11 cellular contexts compared by ENCODE assay signal in genomic region chr19:7918615-7919421, GRCh38. TPM values are rescaled to one million over a fixed set of nuclear protein-coding genes. Genes with fewer than 3 reads are reported as not detected.
A peak's percentile ranks its signal among the peaks of the same experiment; 100 is the strongest.
DNase-seq lines count a peak whose midpoint lies in the region; ATAC-seq and TF ChIP-seq lines count a peak whose summit lies in the region.
"Had no signal": no experiment of that assay in that cellular context is flagged by ENCODE, and none has a peak within 500 bp of the region (broad histone marks: within the 10 kb centered on the region; RNA-seq: fewer than 3 reads in every experiment).

No MANE protein-coding gene starts in this region.

- H3K9me3 ChIP-seq in BLaER1 treated with 17β-estradiol and CSF1 and Interleukin-3, amounts not matched to agents 10 nM and 100 nM (replicated peaks in 1 of 11): no peaks in the 10 kb centered on the region
- no peaks in the 10 kb centered on the region for H3K9me3 ChIP-seq in GM23248 (ENCODE audit: low read depth)
- no peaks in the 10 kb centered on the region for H3K9me3 ChIP-seq in mammary epithelial cell (replicated peaks; ENCODE audit: insufficient read depth, low read length)

- peaks cover 13 to 30% (median 18%) of the 10 kb centered on the region in 11 experiments for H3K36me3 ChIP-seq in BLaER1 treated with 17β-estradiol and CSF1 and Interleukin-3, amounts not matched to agents 10 nM and 100 nM
- H3K36me3 ChIP-seq in GM23248 (ENCODE audit: low read depth) (no peaks in the 10 kb centered on the region), mammary epithelial cell (ENCODE audit: insufficient read depth, low read length) (no peaks in the 10 kb centered on the region)

- peaks cover 60 to 63% (median 62%) of the 10 kb centered on the region in 11 experiments for H3K27me3 ChIP-seq in BLaER1 treated with 17β-estradiol and CSF1 and Interleukin-3, amounts not matched to agents 10 nM and 100 nM
- H3K27me3 ChIP-seq in GM23248 (replicated peaks; ENCODE audit: insufficient read depth) (no peaks in the 10 kb centered on the region), mammary epithelial cell (ENCODE audit: insufficient read depth, low read length) (peaks cover 17% of the 10 kb centered on the region)

- H3K4me3 Mint-ChIP-seq in activated T-helper 1 cell treated with anti-CD3 and anti-CD28 coated beads, Interleukin-12 subunit alpha, Interleukin-12 subunit beta, Interleukin-2, Interleukin-4 antibody, amounts not matched to agents 30 ng/mL and 10 ng/mL and 1 ng/mL, durations not matched to agents 14 hours and 24 hours and 36 hours: peak overlapping the region; percentile 86
- peak overlapping the region; percentile 32 to 96 (median 75) for H3K4me3 Mint-ChIP-seq in naive B cell

- H2AFZ ChIP-seq in GM23248 (no peak overlapping the region), mammary epithelial cell (ENCODE audit: low read depth, low read length) (no peak overlapping the region)

- CTCF ChIA-PET in mammary epithelial cell (lab: Charles Lee; ENCODE audit: low non-redundant PET): no interaction called here

- no peaks in the 10 kb centered on the region for H3K9me2 ChIP-seq in GM23248 (ENCODE audit: insufficient read depth)

- in situ Hi-C loops in GM23248 (cut with MboI) (no loop called here), mammary epithelial cell (cut with MboI; ENCODE audit: low sequenced_read_pairs in 2 of 2) (no loop called here)

- H4K20me1 ChIP-seq in BLaER1 treated with 17β-estradiol and CSF1 and Interleukin-3, amounts not matched to agents 10 nM and 100 nM: peaks cover 10 to 90% (median 75%) of the 10 kb centered on the region in 11 experiments; a peak in 21 of 22 replicates
- H4K20me1 ChIP-seq in GM23248 (ENCODE audit: insufficient read depth) (no peaks in the 10 kb centered on the region), mammary epithelial cell (ENCODE audit: insufficient read depth, low read length) (no peaks in the 10 kb centered on the region)

- intact Hi-C loops in activated T-helper 1 cell treated with anti-CD3 and anti-CD28 coated beads, Interleukin-12 subunit alpha, Interleukin-12 subunit beta, Interleukin-2, Interleukin-4 antibody, amounts not matched to agents 30 ng/mL and 10 ng/mL and 1 ng/mL, durations not matched to agents 14 hours and 24 hours and 36 hours (cut with micrococcal nuclease): no loop called here
- intact Hi-C loops in mammary epithelial cell (cut with micrococcal nuclease): no loop called here

- no peak for TF ChIP-seq CTCF in mammary epithelial cell (conservative IDR thresholded peaks at IDR 0.05 in 1 of 2, IDR thresholded peaks at IDR 0.05 in 1 of 2; ENCODE audit: extremely low read depth in 1 of 2, insufficient read depth in 1 of 2, low read depth in 1 of 2, low read length in 2 of 2)

- H3K27me3 Mint-ChIP-seq in activated T-helper 1 cell treated with anti-CD3 and anti-CD28 coated beads, Interleukin-12 subunit alpha, Interleukin-12 subunit beta, Interleukin-2, Interleukin-4 antibody, amounts not matched to agents 30 ng/mL and 10 ng/mL and 1 ng/mL, durations not matched to agents 14 hours and 24 hours and 36 hours (ENCODE audit: insufficient read depth): peaks cover 15% of the 10 kb centered on the region
- peaks cover 16 to 48% (median 17%) of the 10 kb centered on the region in 3 donors for H3K27me3 Mint-ChIP-seq in naive B cell

- dilution Hi-C loops in mammary epithelial cell (cut with HindIII; ENCODE audit: low sequenced_read_pairs): no loop called here

- no peak overlapping the region for H3K9ac ChIP-seq in BLaER1 treated with 17β-estradiol and CSF1 and Interleukin-3, amounts not matched to agents 10 nM and 100 nM
- H3K9ac ChIP-seq in GM23248: peak overlapping the region; percentile 79
- no peak overlapping the region for H3K9ac ChIP-seq in mammary epithelial cell (ENCODE audit: insufficient read depth, low read length)

- H3F3A ChIP-seq in GM23248 (ENCODE audit: insufficient read depth): no peaks in the 10 kb centered on the region

- H3K79me2 ChIP-seq in GM23248 (ENCODE audit: insufficient read depth) (peaks cover 16% of the 10 kb centered on the region), mammary epithelial cell (ENCODE audit: insufficient read depth, low read length) (no peaks in the 10 kb centered on the region)

- 58 to 60% methylated on average over 40 to 42 of the region's 42 CpGs for WGBS in GM23248 (ENCODE audit: low coverage in 1 of 2, low lambda C conversion rate in 2 of 2, missing lambda C conversion rate in 2 of 2), 2 experiments
- 64% methylated on average over 18 of the region's 42 CpGs for WGBS in mammary epithelial cell (ENCODE audit: low coverage, missing lambda C conversion rate)

- H3K27ac Mint-ChIP-seq in activated T-helper 1 cell treated with anti-CD3 and anti-CD28 coated beads, Interleukin-12 subunit alpha, Interleukin-12 subunit beta, Interleukin-2, Interleukin-4 antibody, amounts not matched to agents 30 ng/mL and 10 ng/mL and 1 ng/mL, durations not matched to agents 14 hours and 24 hours and 36 hours: no peak overlapping the region
- peak overlapping the region in 2 of 6 donors; percentile 70 to 82 for H3K27ac Mint-ChIP-seq in naive B cell

- no peaks in the 10 kb centered on the region for H3K9me3 Mint-ChIP-seq in activated T-helper 1 cell treated with anti-CD3 and anti-CD28 coated beads, Interleukin-12 subunit alpha, Interleukin-12 subunit beta, Interleukin-2, Interleukin-4 antibody, amounts not matched to agents 30 ng/mL and 10 ng/mL and 1 ng/mL, durations not matched to agents 14 hours and 24 hours and 36 hours
- H3K9me3 Mint-ChIP-seq in naive B cell: no peaks in the 10 kb centered on the region

- H3K36me3 Mint-ChIP-seq in activated T-helper 1 cell treated with anti-CD3 and anti-CD28 coated beads, Interleukin-12 subunit alpha, Interleukin-12 subunit beta, Interleukin-2, Interleukin-4 antibody, amounts not matched to agents 30 ng/mL and 10 ng/mL and 1 ng/mL, durations not matched to agents 14 hours and 24 hours and 36 hours (ENCODE audit: low read depth): peaks cover 2% of the 10 kb centered on the region
- no peaks in the 10 kb centered on the region for H3K36me3 Mint-ChIP-seq in naive B cell

- peaks cover 22% of the 10 kb centered on the region for H3K4me1 Mint-ChIP-seq in activated T-helper 1 cell treated with anti-CD3 and anti-CD28 coated beads, Interleukin-12 subunit alpha, Interleukin-12 subunit beta, Interleukin-2, Interleukin-4 antibody, amounts not matched to agents 30 ng/mL and 10 ng/mL and 1 ng/mL, durations not matched to agents 14 hours and 24 hours and 36 hours (ENCODE audit: low read depth)
- peaks cover 36 to 54% (median 40%) of the 10 kb centered on the region in 3 donors for H3K4me1 Mint-ChIP-seq in naive B cell

- no peak overlapping the region for H3K27ac ChIP-seq in BLaER1 treated with 17β-estradiol and CSF1 and Interleukin-3, amounts not matched to agents 10 nM and 100 nM
- H3K27ac ChIP-seq in GM23248 (no peak overlapping the region), mammary epithelial cell (ENCODE audit: insufficient read depth, low read depth, low read length) (no peak overlapping the region)

- H3K4me1 ChIP-seq in BLaER1 treated with 17β-estradiol and CSF1 and Interleukin-3, amounts not matched to agents 10 nM and 100 nM: peaks cover 60 to 74% (median 69%) of the 10 kb centered on the region in 10 experiments
- H3K4me1 ChIP-seq in GM23248 (ENCODE audit: insufficient read depth) (0 out of 2 replicates have a peak, but pooled peaks cover 8% of the 10 kb centered on the region), mammary epithelial cell (ENCODE audit: insufficient read depth, low read length) (peaks cover 30% of the 10 kb centered on the region)

- peak overlapping the region in 4 of 10 experiments; percentile 44 to 69 (median 60); a peak in 4 of 20 replicates for H3K4me3 ChIP-seq in BLaER1 treated with 17β-estradiol and CSF1 and Interleukin-3, amounts not matched to agents 10 nM and 100 nM
- peak overlapping the region; percentile 77 for H3K4me3 ChIP-seq in GM23248
- H3K4me3 ChIP-seq in mammary epithelial cell (replicated peaks in 1 of 3; ENCODE audit: insufficient read depth in 1 of 3, low read depth in 2 of 3, low read length in 3 of 3): no peak overlapping the region

- DNase-seq in GM23248 (no peak), naive B cell (no peak), mammary epithelial cell (no peak), hypothalamus (lab: John Stamatoyannopoulos, UW) (no peak), GOT3 (lab: John Stamatoyannopoulos, UW) (no peak), DMS114 treated with DMSO at 0.1 percent for 48 hours (lab: John Stamatoyannopoulos, UW; ENCODE audit: unreplicated experiment) (no peak)
- no peak for DNase-seq in activated T-helper 1 cell treated with anti-CD3 and anti-CD28 coated beads, Interleukin-12 subunit alpha, Interleukin-12 subunit beta, Interleukin-2, Interleukin-4 antibody, amounts not matched to agents 30 ng/mL and 10 ng/mL and 1 ng/mL, durations not matched to agents 14 hours and 24 hours and 36 hours (ENCODE audit: low spot score)
- DNase-seq: activated gamma-delta T cell treated with Interleukin-2 at 50 U/mL for 16 hours; effector memory CD4-positive, alpha-beta T cell had no signal

- BruUV-seq in mammary epithelial cell (replicated peaks; lab: Mats Ljungman, UMichigan): no TSS peak

- no peak for ATAC-seq in naive B cell (ENCODE audit: low read depth in 2 of 2)

- peak overlapping the region; percentile 80 to 100 (median 92); a peak in 19 of 22 replicates for H3K4me2 ChIP-seq in BLaER1 treated with 17β-estradiol and CSF1 and Interleukin-3, amounts not matched to agents 10 nM and 100 nM
- H3K4me2 ChIP-seq in GM23248 (ENCODE audit: unreplicated experiment) (peak overlapping the region; percentile 91), mammary epithelial cell (ENCODE audit: insufficient read depth, low read depth, low read length) (no peak overlapping the region)

RNA-seq across cellular contexts. Expression of gene SNAPC2, which starts 1.3 kb away (rescaled TPM):
- total RNA-seq in GM23248 (2014; rRNA removed; shearing (Covaris generic)): 20.5 and 33.7 TPM in 2 replicates
- polyA plus RNA-seq in GM23248 (2016; fragmentation: Nextera tagmentation; extraction: Ambion mirVana) (47.2 and 49.4 TPM in 2 replicates), naive B cell (ENCODE audit: low read depth in 6 of 6) (10 to 100 TPM in 4 of 6 donors, 1 to 10 TPM in 2; 1.5 to 20.2 (median 14.7) TPM), mammary epithelial cell (11.5 TPM)
- 21.3 and 22.4 TPM in 2 replicates for total RNA-seq in activated T-helper 1 cell treated with anti-CD3 and anti-CD28 coated beads, Interleukin-12 subunit alpha, Interleukin-12 subunit beta, Interleukin-2, Interleukin-4 antibody, amounts not matched to agents 30 ng/mL and 10 ng/mL and 1 ng/mL, durations not matched to agents 14 hours and 24 hours and 36 hours
- 10 to 100 TPM; 11.2 to 27.2 TPM for total RNA-seq in mammary epithelial cell
- polyA minus RNA-seq in mammary epithelial cell: 1.6 TPM

RNA-seq across cellular contexts. Expression of gene TGFBR3L, which starts 4.2 kb away (rescaled TPM):
- total RNA-seq in GM23248 (2014; rRNA removed; shearing (Covaris generic)): 9.0 TPM in 1 of 2 replicates, not detected in the other
- polyA plus RNA-seq in GM23248 (2016; fragmentation: Nextera tagmentation; extraction: Ambion mirVana) (24.3 and 30.6 TPM in 2 replicates), naive B cell (ENCODE audit: low read depth in 6 of 6) (not detected), mammary epithelial cell (0.23 TPM)
- total RNA-seq in activated T-helper 1 cell treated with anti-CD3 and anti-CD28 coated beads, Interleukin-12 subunit alpha, Interleukin-12 subunit beta, Interleukin-2, Interleukin-4 antibody, amounts not matched to agents 30 ng/mL and 10 ng/mL and 1 ng/mL, durations not matched to agents 14 hours and 24 hours and 36 hours: 6.9 and 7.5 TPM in 2 replicates
- total RNA-seq in mammary epithelial cell: 1 to 10 TPM; 1.2 to 1.4 TPM
- not detected for polyA minus RNA-seq in mammary epithelial cell

RNA-seq across cellular contexts. Expression of gene CTXN1, which starts 7.1 kb away (rescaled TPM):
- total RNA-seq in GM23248 (2014; rRNA removed; shearing (Covaris generic)): 3.5 and 9.0 TPM in 2 replicates
- 3.3 and 3.4 TPM in 2 replicates for polyA plus RNA-seq in GM23248 (2016; fragmentation: Nextera tagmentation; extraction: Ambion mirVana)
- total RNA-seq in activated T-helper 1 cell treated with anti-CD3 and anti-CD28 coated beads, Interleukin-12 subunit alpha, Interleukin-12 subunit beta, Interleukin-2, Interleukin-4 antibody, amounts not matched to agents 30 ng/mL and 10 ng/mL and 1 ng/mL, durations not matched to agents 14 hours and 24 hours and 36 hours: 1.9 and 2.6 TPM in 2 replicates
- not detected for polyA plus RNA-seq in naive B cell (ENCODE audit: low read depth in 6 of 6)
- total RNA-seq in mammary epithelial cell: 10 to 100 TPM in 1 of 2 donors, 1 to 10 TPM in 1; 3.3 to 13.3 TPM
- polyA plus RNA-seq in mammary epithelial cell: 2.1 TPM
- 0.36 TPM for polyA minus RNA-seq in mammary epithelial cell
- total RNA-seq: T-helper 2 cell treated with Interferon-gamma antibody and Interleukin-4, amounts not matched to agents 100 ng/mL and 5 ng/mL, for 36 hours had no signal

RNA-seq across cellular contexts. Expression of gene MAP2K7, which starts 15.1 kb away (rescaled TPM):
- total RNA-seq in GM23248 (2014; rRNA removed; shearing (Covaris generic)): 9.7 and 14.8 TPM in 2 replicates
- polyA plus RNA-seq in GM23248 (2016; fragmentation: Nextera tagmentation; extraction: Ambion mirVana): 4.6 and 4.8 TPM in 2 replicates
- total RNA-seq in activated T-helper 1 cell treated with anti-CD3 and anti-CD28 coated beads, Interleukin-12 subunit alpha, Interleukin-12 subunit beta, Interleukin-2, Interleukin-4 antibody, amounts not matched to agents 30 ng/mL and 10 ng/mL and 1 ng/mL, durations not matched to agents 14 hours and 24 hours and 36 hours: 47.6 and 51.9 TPM in 2 replicates
- 1 to 10 TPM in 5 of 6 donors, under 1 TPM in 1; 0.50 to 5.1 (median 2.9) TPM for polyA plus RNA-seq in naive B cell (ENCODE audit: low read depth in 6 of 6)
- total RNA-seq in mammary epithelial cell: 10 to 100 TPM; 11.3 to 33.3 TPM
- polyA plus RNA-seq in mammary epithelial cell: 10.7 TPM
- 4.9 TPM for polyA minus RNA-seq in mammary epithelial cell

RNA-seq across cellular contexts. Expression of gene TIMM44, which starts 24.6 kb away (rescaled TPM):
- total RNA-seq in GM23248 (2014; rRNA removed; shearing (Covaris generic)): 53.1 and 66.8 TPM in 2 replicates
- polyA plus RNA-seq in GM23248 (2016; fragmentation: Nextera tagmentation; extraction: Ambion mirVana) (25.8 and 28.6 TPM in 2 replicates), naive B cell (ENCODE audit: low read depth in 6 of 6) (10 to 100 TPM in 4 of 6 donors, 1 to 10 TPM in 2; 7.8 to 21.0 (median 14.1) TPM), mammary epithelial cell (38.1 TPM)
- total RNA-seq in activated T-helper 1 cell treated with anti-CD3 and anti-CD28 coated beads, Interleukin-12 subunit alpha, Interleukin-12 subunit beta, Interleukin-2, Interleukin-4 antibody, amounts not matched to agents 30 ng/mL and 10 ng/mL and 1 ng/mL, durations not matched to agents 14 hours and 24 hours and 36 hours: 114 and 120 TPM in 2 replicates
- total RNA-seq in mammary epithelial cell: 10 to 100 TPM; 52.7 to 94.3 TPM
- 51.2 TPM for polyA minus RNA-seq in mammary epithelial cell
